ENCODE assay signal across 33 cellular contexts in the genomic region with DNA sequence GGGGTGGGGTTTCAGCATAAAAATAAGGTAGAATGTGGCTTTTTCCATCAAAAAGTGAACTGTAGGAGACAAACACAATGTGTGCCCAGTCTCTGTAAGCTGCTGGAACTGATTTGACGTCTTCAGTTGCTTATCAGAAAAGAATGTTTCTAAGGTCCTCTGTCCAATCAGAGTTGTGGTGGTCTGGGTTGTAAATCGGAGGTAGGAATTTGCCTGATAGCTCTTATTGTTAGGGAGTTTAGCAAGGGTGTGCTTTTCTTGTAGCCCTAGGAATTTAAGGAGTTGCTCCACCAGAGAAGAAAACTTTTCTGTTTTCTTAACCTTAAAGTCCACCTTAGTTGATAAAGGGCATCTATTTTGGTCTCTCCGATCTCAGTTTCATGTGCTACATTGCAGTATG. TPM values are rescaled to one million over a fixed set of nuclear protein-coding genes. Genes with fewer than 3 reads are reported as not detected.
"Had no signal": no experiment of that assay in that cellular context is flagged by ENCODE, and none has a peak within 500 bp of the region (broad histone marks: within the 10 kb centered on the region; RNA-seq: fewer than 3 reads in every experiment).

No MANE protein-coding gene starts in this region.

- H3K27ac Mint-ChIP-seq: activated CD4-positive, alpha-beta memory T cell treated with anti-CD3 and anti-CD28 coated beads, Interleukin-2, amount 10 ng/mL, durations not matched to agents 7 days and 5 days; activated CD4-positive, alpha-beta T cell treated with anti-CD3 and anti-CD28 coated beads, Interleukin-2, amount 10 ng/mL, durations not matched to agents 7 days and 5 days; activated naive CD4-positive, alpha-beta T cell treated with anti-CD3 and anti-CD28 coated beads, Interleukin-2, amount 50 U/mL, for 24 hours; activated naive CD8-positive, alpha-beta T cell treated with anti-CD3 and anti-CD28 coated beads, Interleukin-2, amount 50 U/mL, for 24 hours; activated T-cell treated with anti-CD3 and anti-CD28 coated beads, Interleukin-2, amount 50 U/mL, for 24 hours; naive B cell; stimulated activated naive B cell treated with anti-CD40 and anti-IgM and Interleukin-4, amounts not matched to agents 10 μg/mL and 1 μg/mL and 100 μg/mL, for 72 hours had no signal

- H3K36me3 ChIP-seq: heart left ventricle, left lung, pancreas, right atrium auricular region, stomach, thyroid gland, upper lobe of right lung had no signal

- H3K4me3 ChIP-seq: coronary artery, dorsolateral prefrontal cortex, heart left ventricle, left lung, lung, pancreas, right atrium auricular region, stomach, thyroid gland, upper lobe of right lung had no signal

- H3K9me3 ChIP-seq: heart left ventricle, left lung, pancreas, right atrium auricular region, stomach, thyroid gland, upper lobe of right lung had no signal

- H3K4me1 ChIP-seq: foreskin keratinocyte, pancreas, right atrium auricular region had no signal

- H3K9me3 Mint-ChIP-seq: activated CD4-positive, alpha-beta memory T cell treated with anti-CD3 and anti-CD28 coated beads, Interleukin-2, amount 10 ng/mL, durations not matched to agents 7 days and 5 days; activated CD4-positive, alpha-beta T cell treated with anti-CD3 and anti-CD28 coated beads, Interleukin-2, amount 10 ng/mL, durations not matched to agents 7 days and 5 days; activated naive CD4-positive, alpha-beta T cell treated with anti-CD3 and anti-CD28 coated beads, Interleukin-2, amount 50 U/mL, for 24 hours; activated naive CD8-positive, alpha-beta T cell treated with anti-CD3 and anti-CD28 coated beads, Interleukin-2, amount 50 U/mL, for 24 hours; activated T-cell treated with anti-CD3 and anti-CD28 coated beads, Interleukin-2, amount 50 U/mL, for 24 hours; naive B cell; stimulated activated naive B cell treated with anti-CD40 and anti-IgM and Interleukin-4, amounts not matched to agents 10 μg/mL and 1 μg/mL and 100 μg/mL, for 72 hours had no signal

- H3K27ac ChIP-seq: coronary artery, dorsolateral prefrontal cortex, foreskin keratinocyte, heart left ventricle, pancreas, right atrium auricular region, thyroid gland, upper lobe of right lung had no signal

- H3K27me3 Mint-ChIP-seq: activated CD4-positive, alpha-beta memory T cell treated with anti-CD3 and anti-CD28 coated beads, Interleukin-2, amount 10 ng/mL, durations not matched to agents 7 days and 5 days; activated CD4-positive, alpha-beta T cell treated with anti-CD3 and anti-CD28 coated beads, Interleukin-2, amount 10 ng/mL, durations not matched to agents 7 days and 5 days; activated naive CD4-positive, alpha-beta T cell treated with anti-CD3 and anti-CD28 coated beads, Interleukin-2, amount 50 U/mL, for 24 hours; activated naive CD8-positive, alpha-beta T cell treated with anti-CD3 and anti-CD28 coated beads, Interleukin-2, amount 50 U/mL, for 24 hours; activated T-cell treated with anti-CD3 and anti-CD28 coated beads, Interleukin-2, amount 50 U/mL, for 24 hours; naive B cell; stimulated activated naive B cell treated with anti-CD40 and anti-IgM and Interleukin-4, amounts not matched to agents 10 μg/mL and 1 μg/mL and 100 μg/mL, for 72 hours had no signal

- DNase-seq: activated CD4-positive, alpha-beta memory T cell treated with anti-CD3 and anti-CD28 coated beads, Interleukin-2, amount 10 ng/mL, durations not matched to agents 7 days and 5 days; activated CD4-positive, alpha-beta T cell treated with anti-CD3 and anti-CD28 coated beads for 1 hour; activated CD4-positive, alpha-beta T cell treated with anti-CD3 and anti-CD28 coated beads, Interleukin-2, amount 10 ng/mL, durations not matched to agents 7 days and 5 days; activated CD8-positive, alpha-beta memory T cell treated with anti-CD3 and anti-CD28 coated beads, Interleukin-2, amount 50 U/mL, for 48 hours; activated gamma-delta T cell treated with Interleukin-2 at 50 U/mL for 16 hours; activated naive CD8-positive, alpha-beta T cell treated with anti-CD3 and anti-CD28 coated beads, Interleukin-2, amount 50 U/mL, for 24 hours; activated T-cell treated with anti-CD3 and anti-CD28 coated beads, Interleukin-2, amount 50 U/mL, for 24 hours; cerebellar nuclear complex; dorsolateral prefrontal cortex; effector memory CD4-positive, alpha-beta T cell; erythroblast; foreskin keratinocyte; heart left ventricle; left lung; naive B cell; pancreas; stimulated activated CD4-positive, alpha-beta T cell treated with anti-CD3 and anti-CD28 coated beads, Interleukin-15, amount 100 ng/mL, for 24 hours; stimulated activated CD4-positive, alpha-beta T cell treated with anti-CD3 and anti-CD28 coated beads, Interleukin-2, amount 100 ng/mL, for 24 hours; stimulated activated naive B cell treated with anti-CD40 and anti-IgM and Interleukin-4, amounts not matched to agents 10 μg/mL and 1 μg/mL and 100 μg/mL, for 72 hours; stomach; T-helper 2 cell; thyroid gland; upper lobe of right lung had no signal

- ATAC-seq: activated naive CD8-positive, alpha-beta T cell treated with anti-CD3 and anti-CD28 coated beads, Interleukin-2, amount 50 U/mL, for 24 hours; foreskin keratinocyte; heart left ventricle; left lung; pancreas; stimulated activated naive B cell treated with anti-CD40 and anti-IgM and Interleukin-4, amounts not matched to agents 10 μg/mL and 1 μg/mL and 100 μg/mL, for 72 hours; upper lobe of right lung had no signal

- H3K27me3 ChIP-seq: dorsolateral prefrontal cortex, left lung, pancreas, right atrium auricular region, stomach, thyroid gland, upper lobe of right lung had no signal

- H3K4me3 Mint-ChIP-seq: activated CD4-positive, alpha-beta memory T cell treated with anti-CD3 and anti-CD28 coated beads, Interleukin-2, amount 10 ng/mL, durations not matched to agents 7 days and 5 days; activated CD4-positive, alpha-beta T cell treated with anti-CD3 and anti-CD28 coated beads, Interleukin-2, amount 10 ng/mL, durations not matched to agents 7 days and 5 days; activated naive CD4-positive, alpha-beta T cell treated with anti-CD3 and anti-CD28 coated beads, Interleukin-2, amount 50 U/mL, for 24 hours; activated naive CD8-positive, alpha-beta T cell treated with anti-CD3 and anti-CD28 coated beads, Interleukin-2, amount 50 U/mL, for 24 hours; activated T-cell treated with anti-CD3 and anti-CD28 coated beads, Interleukin-2, amount 50 U/mL, for 24 hours; naive B cell; stimulated activated naive B cell treated with anti-CD40 and anti-IgM and Interleukin-4, amounts not matched to agents 10 μg/mL and 1 μg/mL and 100 μg/mL, for 72 hours had no signal

- H3K36me3 Mint-ChIP-seq: activated naive CD4-positive, alpha-beta T cell treated with anti-CD3 and anti-CD28 coated beads, Interleukin-2, amount 50 U/mL, for 24 hours; naive B cell; stimulated activated naive B cell treated with anti-CD40 and anti-IgM and Interleukin-4, amounts not matched to agents 10 μg/mL and 1 μg/mL and 100 μg/mL, for 72 hours had no signal

- H3K4me1 Mint-ChIP-seq: activated CD4-positive, alpha-beta memory T cell treated with anti-CD3 and anti-CD28 coated beads, Interleukin-2, amount 10 ng/mL, durations not matched to agents 7 days and 5 days; activated CD4-positive, alpha-beta T cell treated with anti-CD3 and anti-CD28 coated beads, Interleukin-2, amount 10 ng/mL, durations not matched to agents 7 days and 5 days; activated naive CD4-positive, alpha-beta T cell treated with anti-CD3 and anti-CD28 coated beads, Interleukin-2, amount 50 U/mL, for 24 hours; activated naive CD8-positive, alpha-beta T cell treated with anti-CD3 and anti-CD28 coated beads, Interleukin-2, amount 50 U/mL, for 24 hours; naive B cell; stimulated activated naive B cell treated with anti-CD40 and anti-IgM and Interleukin-4, amounts not matched to agents 10 μg/mL and 1 μg/mL and 100 μg/mL, for 72 hours had no signal

RNA-seq across cellular contexts. Expression of gene SSTR4, which starts 10.4 kb away (rescaled TPM):
- total RNA-seq: activated CD4-positive, alpha-beta memory T cell treated with anti-CD3 and anti-CD28 coated beads, Interleukin-2, amount 10 ng/mL, durations not matched to agents 7 days and 5 days; activated CD4-positive, alpha-beta T cell treated with anti-CD3 and anti-CD28 coated beads, Interleukin-2, amount 10 ng/mL, durations not matched to agents 7 days and 5 days; bronchial epithelial cell; fibroblast of lung; foreskin keratinocyte; kidney epithelial cell; left lung; lung; mesenteric fat pad; pancreas; pulmonary artery endothelial cell; right atrium auricular region; stomach; thyroid gland; upper lobe of right lung had no signal
- polyA plus RNA-seq: fibroblast of lung, foreskin keratinocyte, heart left ventricle, neural cell, stomach had no signal

RNA-seq across cellular contexts. Expression of gene THBD, which starts 24.8 kb away (rescaled TPM):
- total RNA-seq: activated CD4-positive, alpha-beta memory T cell treated with anti-CD3 and anti-CD28 coated beads, Interleukin-2, amount 10 ng/mL, durations not matched to agents 7 days and 5 days; activated CD4-positive, alpha-beta T cell treated with anti-CD3 and anti-CD28 coated beads, Interleukin-2, amount 10 ng/mL, durations not matched to agents 7 days and 5 days had no signal
- polyA plus RNA-seq: neural cell had no signal
